ENCODE assay signal across 8 cellular contexts in genomic region chr22:32378703-32379272, GRCh38. TPM values are rescaled to one million over a fixed set of nuclear protein-coding genes. Genes with fewer than 3 reads are reported as not detected.
DNase-seq lines count a peak whose midpoint lies in the region; ATAC-seq and TF ChIP-seq lines count a peak whose summit lies in the region.

No MANE protein-coding gene starts in this region.

- no peak for TF ChIP-seq POLR2A in sigmoid colon (IDR thresholded peaks at IDR 0.05)

- H3K27me3 ChIP-seq in endodermal cell (ENCODE audit: control insufficient read depth, insufficient read depth, low read length, poor library complexity, severe bottlenecking), result no peaks in the 10 kb centered on the region
- no peaks in the 10 kb centered on the region for H3K27me3 ChIP-seq in sigmoid colon

- no peaks in the 10 kb centered on the region for H3K27me3 Mint-ChIP-seq in endodermal cell (ENCODE audit: insufficient read depth)

- no peak for TF ChIP-seq EP300 in sigmoid colon (IDR thresholded peaks at IDR 0.05)

- no peak overlapping the region for H3K27ac Mint-ChIP-seq in endodermal cell

- H3K4me3 Mint-ChIP-seq in endodermal cell, result no peak overlapping the region

- no peaks in the 10 kb centered on the region for H3K36me3 Mint-ChIP-seq in endodermal cell (ENCODE audit: low read depth)

- no peaks in the 10 kb centered on the region for H3K4me1 Mint-ChIP-seq in endodermal cell

- DNase-seq in Daoy (ENCODE audit: low read depth), result peak; percentile 62
- peak; percentile 1 for DNase-seq in NCI-H82 treated with DMSO at 0.1 percent for 48 hours (lab: John Stamatoyannopoulos, UW; ENCODE audit: unreplicated experiment)
- peak; percentile 91 for DNase-seq in endodermal cell
- DNase-seq in nucleus accumbens (lab: John Stamatoyannopoulos, UW), result peak in 42 of 56 donors; percentile 4 to 79 (median 36)
- DNase-seq in sigmoid colon, result no peak
- no peak for DNase-seq in activated CD4-positive, alpha-beta T cell treated with anti-CD3 and anti-CD28 coated beads for 1 hour

- TF ChIP-seq CTCF in 22Rv1 (IDR thresholded peaks at IDR 0.05) (peak; percentile 67), endodermal cell (conservative IDR thresholded peaks at IDR 0.05) (peak; percentile 97), sigmoid colon (IDR thresholded peaks at IDR 0.05) (peak in 1 of 4 experiments; percentile 7)

- H3K9ac ChIP-seq in endodermal cell (ENCODE audit: extremely low read depth, low read length, poor library complexity, severe bottlenecking), result no peak overlapping the region

- intact Hi-C loops in sigmoid colon (cut with DNase I), result no loop called here

- no peaks in the 10 kb centered on the region for H3K9me3 Mint-ChIP-seq in endodermal cell

- H3K9me3 ChIP-seq in endodermal cell (ENCODE audit: control insufficient read depth, low read length) (no peaks in the 10 kb centered on the region), sigmoid colon (no peaks in the 10 kb centered on the region)

- H3K36me3 ChIP-seq in endodermal cell (ENCODE audit: control insufficient read depth, insufficient read depth, low read length) (no peaks in the 10 kb centered on the region), sigmoid colon (no peaks in the 10 kb centered on the region)

- no peaks in the 10 kb centered on the region for H3K4me1 ChIP-seq in endodermal cell (ENCODE audit: control insufficient read depth, insufficient read depth, low read length)
- no peaks in the 10 kb centered on the region for H3K4me1 ChIP-seq in sigmoid colon

- H3K27ac ChIP-seq in 22Rv1 (no peak overlapping the region), endodermal cell (ENCODE audit: low read depth, low read length) (no peak overlapping the region), sigmoid colon (no peak overlapping the region)

- ATAC-seq in HG02759 (IDR thresholded peaks at IDR 0.05; ENCODE audit: unreplicated experiment), result no peak

- H3K4me3 ChIP-seq in endodermal cell (ENCODE audit: low read length) (no peak overlapping the region), sigmoid colon (no peak overlapping the region)

- WGBS in endodermal cell (ENCODE audit: insufficient coverage in 1 of 2, insufficient read length in 1 of 2), 2 experiments, result 46 to 56% methylated on average over 3 to 4 of the region's 4 CpGs
- 40 to 51% methylated on average over 4 of the region's 4 CpGs for WGBS in sigmoid colon, 2 donors

RNA-seq across cellular contexts. Expression of gene RFPL3, which starts 21.1 kb away (rescaled TPM):
- not detected in 2 replicates for total RNA-seq in Daoy (2014; rRNA removed; shearing (Covaris generic))
- not detected for total RNA-seq in endodermal cell
- not detected for polyA plus RNA-seq in endodermal cell (2013, experiment 1 of 2)
- not detected for polyA plus RNA-seq in endodermal cell (2013, experiment 2 of 2)
- not detected for total RNA-seq in sigmoid colon
- not detected for polyA plus RNA-seq in sigmoid colon

RNA-seq across cellular contexts. Expression of gene RTCB, which starts 33.3 kb away (rescaled TPM):
- total RNA-seq in Daoy (2014; rRNA removed; shearing (Covaris generic)), result 228 and 258 TPM in 2 replicates
- total RNA-seq in endodermal cell (100 to 1,000 TPM; 113 to 126 TPM), sigmoid colon (10 to 100 TPM; 46.8 to 66.4 (median 61.8) TPM)
- 91.8 TPM for polyA plus RNA-seq in endodermal cell (2013, experiment 1 of 2)
- 79.9 TPM for polyA plus RNA-seq in endodermal cell (2013, experiment 2 of 2)
- polyA plus RNA-seq in sigmoid colon, result 100 to 1,000 TPM in 1 of 3 donors, 10 to 100 TPM in 2; 78.7 to 149 (median 94.0) TPM

Comparison
In these comparisons a context has a peak if more than half of its experiments do, and no peak if none do; other contexts are left out.
1. DNase-seq: peak in Daoy (single experiment), NCI-H82 treated with DMSO at 0.1 percent for 48 hours (single experiment), endodermal cell (single experiment) and nucleus accumbens (42 of 56); none in sigmoid colon (single experiment) and activated CD4-positive, alpha-beta T cell treated with anti-CD3 and anti-CD28 coated beads for 1 hour (single experiment).